ENCODE assay signal across 12 cellular contexts in the genomic region with DNA sequence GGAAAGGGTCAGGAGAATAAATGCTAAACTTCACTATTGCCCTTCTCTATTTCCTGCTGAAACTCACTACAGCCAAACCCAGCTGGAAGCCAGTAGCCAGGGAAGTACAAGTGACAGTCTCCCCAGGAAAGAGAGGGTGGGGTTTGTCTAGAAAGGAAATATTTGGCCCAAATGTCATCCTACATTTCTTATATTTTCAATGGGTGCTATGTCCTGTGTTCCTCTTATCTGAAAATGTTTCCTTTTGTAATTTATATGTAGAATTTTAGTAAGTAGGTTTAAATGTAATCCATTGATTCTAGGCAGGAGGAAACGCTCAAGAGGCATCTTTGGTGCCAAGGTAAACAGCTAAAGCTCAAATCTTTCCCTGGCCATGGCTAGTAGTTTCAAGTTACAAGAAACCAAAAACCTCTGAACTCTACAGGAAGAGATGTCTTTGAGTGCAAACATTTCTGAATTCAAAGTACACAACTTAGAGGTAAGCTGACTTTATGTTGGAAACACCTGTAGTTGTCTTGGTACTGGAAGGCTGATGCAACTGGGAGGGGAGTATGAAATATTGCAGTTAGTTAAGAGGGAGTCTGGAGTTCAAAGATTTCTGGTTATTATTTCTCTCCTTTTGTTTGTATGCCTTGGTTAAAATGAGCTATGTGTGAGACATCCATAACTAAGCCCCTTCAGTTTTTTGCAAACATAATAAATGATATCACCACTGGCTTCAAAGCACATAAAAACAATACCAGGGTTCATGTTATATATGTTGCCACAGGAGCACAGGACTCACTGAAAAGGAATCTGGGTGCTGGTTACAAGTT.
DNase-seq lines count a peak whose midpoint lies in the region; ATAC-seq and TF ChIP-seq lines count a peak whose summit lies in the region.
"Had no signal": no experiment of that assay in that cellular context is flagged by ENCODE, and none has a peak within 500 bp of the region (broad histone marks: within the 10 kb centered on the region; RNA-seq: fewer than 3 reads in every experiment).

No MANE protein-coding gene starts in this region.

- no peaks in the 10 kb centered on the region for H3K27me3 ChIP-seq in mesenchymal stem cell (ENCODE audit: control insufficient read depth in 1 of 2, insufficient read depth in 1 of 2, low read length in 2 of 2)
- H3K27me3 ChIP-seq in sigmoid colon, result no peaks in the 10 kb centered on the region

- H3K4me1 ChIP-seq in mesenchymal stem cell (ENCODE audit: control insufficient read depth, insufficient read depth, low read depth, low read length) (peaks cover 4% of the 10 kb centered on the region), sigmoid colon (peaks cover 0 to 16% (median 13%) of the 10 kb centered on the region in 4 donors)

- H3K79me1 ChIP-seq in mesenchymal stem cell (replicated peaks; ENCODE audit: low read length, poor library complexity, severe bottlenecking), result no peaks in the 10 kb centered on the region

- no peaks in the 10 kb centered on the region for H3K9me3 Mint-ChIP-seq in activated CD8-positive, alpha-beta memory T cell treated with anti-CD3 and anti-CD28 coated beads, Interleukin-2, amount 10 ng/mL, durations not matched to agents 7 days and 5 days (ENCODE audit: low read depth)
- H3K9me3 Mint-ChIP-seq: activated naive CD4-positive, alpha-beta T cell treated with anti-CD3 and anti-CD28 coated beads, Interleukin-2, amount 50 U/mL, for 24 hours had no signal

- H3K4me3 Mint-ChIP-seq in activated CD8-positive, alpha-beta memory T cell treated with anti-CD3 and anti-CD28 coated beads, Interleukin-2, amount 10 ng/mL, durations not matched to agents 7 days and 5 days, result no peak overlapping the region
- H3K4me3 Mint-ChIP-seq: activated naive CD4-positive, alpha-beta T cell treated with anti-CD3 and anti-CD28 coated beads, Interleukin-2, amount 50 U/mL, for 24 hours; CD8-positive, alpha-beta memory T cell had no signal

- H3K18ac ChIP-seq in mesenchymal stem cell (ENCODE audit: low read depth in 1 of 2, low read length in 2 of 2), result no peak overlapping the region

- TF ChIP-seq POLR2A in sigmoid colon (IDR thresholded peaks at IDR 0.05), result no peak

- no peak overlapping the region for H2BK15ac ChIP-seq in mesenchymal stem cell (ENCODE audit: low read depth, poor library complexity, severe bottlenecking)

- no peak overlapping the region for H3K9ac ChIP-seq in mesenchymal stem cell (ENCODE audit: low read length)

- H2BK120ac ChIP-seq in mesenchymal stem cell (ENCODE audit: low read depth, low read length), result no peak overlapping the region

- no peak overlapping the region for H2AFZ ChIP-seq in mesenchymal stem cell (ENCODE audit: low read depth, low read length)

- DNase-seq in DMS153 treated with DMSO at 0.1 percent for 48 hours (lab: John Stamatoyannopoulos, UW; ENCODE audit: unreplicated experiment), result peak; percentile 61
- DNase-seq in NCI-H2029 treated with DMSO at 0.1 percent for 48 hours (lab: John Stamatoyannopoulos, UW), result peak; percentile 79
- peak; percentile 71 for DNase-seq in astrocyte of the hippocampus (ENCODE audit: low read depth, low spot score)
- DNase-seq in mesenchymal stem cell, result no peak
- no peak for DNase-seq in NCI-H1930 (lab: John Stamatoyannopoulos, UW)
- no peak for DNase-seq in activated CD8-positive, alpha-beta memory T cell treated with anti-CD3 and anti-CD28 coated beads, Interleukin-2, amount 10 ng/mL, durations not matched to agents 7 days and 5 days
- no peak for DNase-seq in sigmoid colon
- no peak for DNase-seq in foreskin melanocyte
- DNase-seq: CD8-positive, alpha-beta memory T cell; hippocampal formation; NCI-H2171 had no signal

- H3K27me3 Mint-ChIP-seq in activated CD8-positive, alpha-beta memory T cell treated with anti-CD3 and anti-CD28 coated beads, Interleukin-2, amount 10 ng/mL, durations not matched to agents 7 days and 5 days, result no peaks in the 10 kb centered on the region
- H3K27me3 Mint-ChIP-seq: activated naive CD4-positive, alpha-beta T cell treated with anti-CD3 and anti-CD28 coated beads, Interleukin-2, amount 50 U/mL, for 24 hours; CD8-positive, alpha-beta memory T cell had no signal

- H3K23ac ChIP-seq in mesenchymal stem cell (ENCODE audit: low read length in 2 of 2), result no peak overlapping the region

- no peaks in the 10 kb centered on the region for H3K4me1 Mint-ChIP-seq in activated CD8-positive, alpha-beta memory T cell treated with anti-CD3 and anti-CD28 coated beads, Interleukin-2, amount 10 ng/mL, durations not matched to agents 7 days and 5 days
- H3K4me1 Mint-ChIP-seq: activated naive CD4-positive, alpha-beta T cell treated with anti-CD3 and anti-CD28 coated beads, Interleukin-2, amount 50 U/mL, for 24 hours; CD8-positive, alpha-beta memory T cell had no signal

- no peak overlapping the region for H3K4me3 ChIP-seq in mesenchymal stem cell (ENCODE audit: insufficient read depth in 1 of 2, low read depth in 1 of 2, low read length in 2 of 2)
- H3K4me3 ChIP-seq in sigmoid colon, result no peak overlapping the region

- no peak overlapping the region for H2BK12ac ChIP-seq in mesenchymal stem cell (ENCODE audit: low read length in 2 of 2)

- no peak overlapping the region for H2BK5ac ChIP-seq in mesenchymal stem cell (ENCODE audit: low read depth, low read length, poor library complexity, severe bottlenecking)

- H3K36me3 ChIP-seq in mesenchymal stem cell (ENCODE audit: control insufficient read depth in 1 of 2, insufficient read depth in 2 of 2, low read depth in 1 of 2, low read length in 2 of 2) (no peaks in the 10 kb centered on the region), sigmoid colon (no peaks in the 10 kb centered on the region)

- no peaks in the 10 kb centered on the region for H3K36me3 Mint-ChIP-seq in activated CD8-positive, alpha-beta memory T cell treated with anti-CD3 and anti-CD28 coated beads, Interleukin-2, amount 10 ng/mL, durations not matched to agents 7 days and 5 days
- H3K36me3 Mint-ChIP-seq: CD8-positive, alpha-beta memory T cell had no signal

- TF ChIP-seq CTCF in sigmoid colon (IDR thresholded peaks at IDR 0.05), result no peak

- no peak for ATAC-seq in activated CD8-positive, alpha-beta memory T cell treated with anti-CD3 and anti-CD28 coated beads, Interleukin-2, amount 10 ng/mL, durations not matched to agents 7 days and 5 days

- peak overlapping the region; percentile 58 for H3K27ac ChIP-seq in mesenchymal stem cell (ENCODE audit: low read length, poor library complexity, severe bottlenecking)
- no peak overlapping the region for H3K27ac ChIP-seq in sigmoid colon

- H2AK5ac ChIP-seq in mesenchymal stem cell (ENCODE audit: low read length, severe bottlenecking), result peak overlapping the region; percentile 39

- H4K91ac ChIP-seq in mesenchymal stem cell (ENCODE audit: low read length), result no peak overlapping the region

- H4K8ac ChIP-seq in mesenchymal stem cell (ENCODE audit: low read length), result no peak overlapping the region

- H3K4ac ChIP-seq in mesenchymal stem cell (ENCODE audit: low read depth in 1 of 2, low read length in 2 of 2), result no peak overlapping the region

- H3K9me3 ChIP-seq in mesenchymal stem cell (ENCODE audit: control insufficient read depth, low read length), result no peaks in the 10 kb centered on the region
- H3K9me3 ChIP-seq in sigmoid colon, result no peaks in the 10 kb centered on the region

- CTCF ChIA-PET in activated CD8-positive, alpha-beta memory T cell treated with anti-CD3 and anti-CD28 coated beads, Interleukin-2, amount 10 ng/mL, durations not matched to agents 7 days and 5 days (lab: Charles Lee), result no interaction called here

- no peak overlapping the region for H3K14ac ChIP-seq in mesenchymal stem cell (ENCODE audit: low read length in 2 of 2)

- no peak overlapping the region for H3K27ac Mint-ChIP-seq in activated CD8-positive, alpha-beta memory T cell treated with anti-CD3 and anti-CD28 coated beads, Interleukin-2, amount 10 ng/mL, durations not matched to agents 7 days and 5 days
- H3K27ac Mint-ChIP-seq: activated naive CD4-positive, alpha-beta T cell treated with anti-CD3 and anti-CD28 coated beads, Interleukin-2, amount 50 U/mL, for 24 hours; CD8-positive, alpha-beta memory T cell had no signal

- TF ChIP-seq EP300 in sigmoid colon (IDR thresholded peaks at IDR 0.05), result no peak

- peak overlapping the region; percentile 7 for H3K4me2 ChIP-seq in mesenchymal stem cell (ENCODE audit: low read length, poor library complexity, severe bottlenecking)

- 100% methylated on average over 1 of the region's 1 CpG for WGBS in mesenchymal stem cell
- WGBS in sigmoid colon, 2 donors, result 16 to 54% methylated on average over 1 of the region's 1 CpG

- intact Hi-C loops in sigmoid colon (cut with DNase I), result no loop called here

Comparison
In these comparisons a context has a peak if more than half of its experiments do, and no peak if none do; other contexts are left out.
1. DNase-seq: peak in DMS153 treated with DMSO at 0.1 percent for 48 hours (single experiment), NCI-H2029 treated with DMSO at 0.1 percent for 48 hours (single experiment) and astrocyte of the hippocampus (single experiment); none in mesenchymal stem cell (single experiment), NCI-H1930 (0 of 2), activated CD8-positive, alpha-beta memory T cell treated with anti-CD3 and anti-CD28 coated beads, Interleukin-2, amount 10 ng/mL, durations not matched to agents 7 days and 5 days (single experiment), sigmoid colon (single experiment) and foreskin melanocyte (single experiment).